ENCODE assay signal across 1 cellular context in genomic region chr17:82031885-82032627, GRCh38.
TF ChIP-seq lines count a peak whose summit lies in the region.

No MANE protein-coding gene starts in this region.

TF ChIP-seq in endothelial cell of umbilical vein, 7 proteins besides CTCF, POLR2A, EP300 and RAD21:
- TF ChIP-seq JUN (IDR thresholded peaks at IDR 0.05; ENCODE audit: borderline replicate concordance, insufficient read depth, insufficient read length, low read depth): no peak
- no peak for TF ChIP-seq EZH2 (IDR thresholded peaks at IDR 0.05; ENCODE audit: borderline replicate concordance, low read depth, low read length, severe bottlenecking)
- TF ChIP-seq GATA2 (IDR thresholded peaks at IDR 0.05; ENCODE audit: insufficient read depth, insufficient read length, low read depth, low read length): no peak
- TF ChIP-seq POLR2AphosphoS5 (IDR thresholded peaks at IDR 0.05; ENCODE audit: insufficient read depth, low read depth, low read length): no peak
- no peak for TF ChIP-seq FOS (IDR thresholded peaks at IDR 0.05; ENCODE audit: borderline replicate concordance, insufficient read depth, low read length)
- no peak for TF ChIP-seq MYC (IDR thresholded peaks at IDR 0.05; ENCODE audit: low read depth, low read length)
- no peak for TF ChIP-seq MAX (IDR thresholded peaks at IDR 0.05; ENCODE audit: insufficient read depth, insufficient read length)
